ENCODE assay signal across 1 cellular context in genomic region chr2:21270658-21271057, GRCh38.
TF ChIP-seq lines count a peak whose summit lies in the region.

No MANE protein-coding gene starts in this region.

TF ChIP-seq in SK-N-SH, 30 proteins besides CTCF, POLR2A, EP300 and RAD21 (continued from another document):
- no peak for TF ChIP-seq ZBTB33 (IDR thresholded peaks at IDR 0.05; ENCODE audit: borderline replicate concordance, low read depth)
TF ChIP-seq in SK-N-SH: peak in this region for 3.
